Comparison of ENCODE assay signal across 11 cellular contexts in genomic region chr2:101255501-101255900, GRCh38. TPM values are rescaled to one million over a fixed set of nuclear protein-coding genes. Genes with fewer than 3 reads are reported as not detected.
DNase-seq lines count a peak whose midpoint lies in the region; ATAC-seq and TF ChIP-seq lines count a peak whose summit lies in the region.
"Had no signal": no experiment of that assay in that cellular context is flagged by ENCODE, and none has a peak within 500 bp of the region (broad histone marks: within the 10 kb centered on the region; RNA-seq: fewer than 3 reads in every experiment).

No MANE protein-coding gene starts in this region.

- peaks cover 71% of the 10 kb centered on the region for H3K4me1 Mint-ChIP-seq in CD4-positive, alpha-beta T cell (ENCODE audit: low read depth)

- H3K9me3 Mint-ChIP-seq in CD4-positive, alpha-beta T cell = no peaks in the 10 kb centered on the region

- no peak overlapping the region for H3K27ac ChIP-seq in CD4-positive, alpha-beta T cell (ENCODE audit: low read depth, low read length)
- H3K27ac ChIP-seq: foreskin keratinocyte had no signal

- H3K4me1 ChIP-seq in adipocyte (ENCODE audit: control insufficient read depth, insufficient read depth, low read length) = peaks cover 35% of the 10 kb centered on the region

- peaks cover 11% of the 10 kb centered on the region for H3K36me3 ChIP-seq in adipocyte (ENCODE audit: control insufficient read depth, insufficient read depth, low read length, severe bottlenecking)

- POLR2A ChIA-PET in CD4-positive, alpha-beta T cell (lab: Charles Lee) = interaction anchor here (1.1 kb wide), 1 partner anchor 73 kb away, joined by 5 read pairs; no protein-coding TSS in a partner anchor

- peak overlapping the region; percentile 59 for H3K4me3 Mint-ChIP-seq in CD4-positive, alpha-beta T cell
- H3K4me3 Mint-ChIP-seq: H9 had no signal

- no peak for DNase-seq in CD4-positive, alpha-beta T cell
- peak; percentile 10 for DNase-seq in HCEC 1CT
- DNase-seq in adipocyte (ENCODE audit: low read depth) = peak; percentile 45
- peak; percentile 71 for DNase-seq in iris pigment epithelial cell (ENCODE audit: low read depth)
- no peak for DNase-seq in NCI-H2227 treated with DMSO at 0.1 percent for 48 hours (lab: John Stamatoyannopoulos, UW)
- no peak for DNase-seq in amygdala (lab: John Stamatoyannopoulos, UW)
- DNase-seq in GM13977 (ENCODE audit: low spot score) = no peak
- DNase-seq: foreskin keratinocyte; H9; stimulated activated CD4-positive, alpha-beta T cell treated with anti-CD3 and anti-CD28 coated beads, Interleukin-2, amount 100 ng/mL, for 48 hours had no signal

- in situ Hi-C loops in GM13977 (cut with MboI; ENCODE audit: low pct_unique_long_range_greater_than_20kb, low sequenced_read_pairs, unreplicated experiment) = loop anchor here (25.0 kb wide), 1 partner anchor 107 kb away; no protein-coding TSS in a partner anchor

- no peak for TF ChIP-seq CTCF in CD4-positive, alpha-beta T cell (IDR thresholded peaks at IDR 0.05)
- TF ChIP-seq CTCF in GM13977 (IDR thresholded peaks at IDR 0.05; ENCODE audit: extremely low read depth, insufficient read depth, missing control alignments) = no peak

- H3K27me3 Mint-ChIP-seq in CD4-positive, alpha-beta T cell = no peaks in the 10 kb centered on the region

- intact Hi-C loops in CD4-positive, alpha-beta T cell (cut with DNase I, micrococcal nuclease) = no loop called here

- peak overlapping the region; percentile 22 for H3K4me3 ChIP-seq in adipocyte (ENCODE audit: low read length)

- H3K27ac Mint-ChIP-seq in CD4-positive, alpha-beta T cell = peak overlapping the region; percentile 54

- H3K27me3 ChIP-seq in CD4-positive, alpha-beta T cell (ENCODE audit: control insufficient read depth, insufficient read depth, low read length) = no peaks in the 10 kb centered on the region
- no peaks in the 10 kb centered on the region for H3K27me3 ChIP-seq in adipocyte (replicated peaks; ENCODE audit: control insufficient read depth, insufficient read depth, low read length)
- H3K27me3 ChIP-seq: foreskin keratinocyte had no signal

- H3K9ac ChIP-seq in adipocyte (ENCODE audit: low read length) = no peak overlapping the region

- peaks cover 66% of the 10 kb centered on the region for H3K36me3 Mint-ChIP-seq in CD4-positive, alpha-beta T cell (ENCODE audit: low read depth)

- H3K9me3 ChIP-seq in CD4-positive, alpha-beta T cell (ENCODE audit: control insufficient read depth, low read length) = no peaks in the 10 kb centered on the region
- no peaks in the 10 kb centered on the region for H3K9me3 ChIP-seq in adipocyte (ENCODE audit: control insufficient read depth, low read length)

- CTCF ChIA-PET in CD4-positive, alpha-beta T cell (lab: Charles Lee) = interaction anchor here (0.8 kb wide), 1 partner anchor 25 kb away, joined by 4 read pairs; no protein-coding TSS in a partner anchor

- ATAC-seq in CD4-positive, alpha-beta T cell (ENCODE audit: poor library complexity) = no peak
- ATAC-seq in GM21367 (IDR thresholded peaks at IDR 0.05; ENCODE audit: unreplicated experiment) = no peak
- ATAC-seq: foreskin keratinocyte had no signal

RNA-seq across cellular contexts. Expression of gene CNOT11, which starts 2.8 kb away (rescaled TPM):
- total RNA-seq in CD4-positive, alpha-beta T cell = 10 to 100 TPM; 39.4 to 46.8 TPM

RNA-seq across cellular contexts. Expression of gene RNF149, which starts 53.0 kb away (rescaled TPM):
- total RNA-seq in CD4-positive, alpha-beta T cell = 100 to 1,000 TPM; 139 to 150 TPM

Comparison
In these comparisons a context has a peak if more than half of its experiments do, and no peak if none do; other contexts are left out.
1. DNase-seq: peak in HCEC 1CT (single experiment), adipocyte (single experiment) and iris pigment epithelial cell (single experiment); none in CD4-positive, alpha-beta T cell (0 of 10), NCI-H2227 treated with DMSO at 0.1 percent for 48 hours (single experiment), amygdala (0 of 56) and GM13977 (single experiment).